ENCODE assay signal across 1 cellular context in genomic region chr4:125317526-125317880, GRCh38.
A peak's percentile ranks its signal among the peaks of the same experiment; 100 is the strongest.
TF ChIP-seq lines count a peak whose summit lies in the region.

No MANE protein-coding gene starts in this region.

TF ChIP-seq in HEK293, 187 proteins besides CTCF, POLR2A, EP300 and RAD21 (continued from another document and continues in another):
- TF ChIP-seq ZNF354C (tag by site-specific recombination; IDR thresholded peaks at IDR 0.05; ENCODE audit: borderline replicate concordance, low read depth) (no peak), INSM2 (tag by site-specific recombination; IDR thresholded peaks at IDR 0.05) (no peak), ZNF169 (tag by site-specific recombination; IDR thresholded peaks at IDR 0.05) (no peak), ZNF48 (tag by site-specific recombination; IDR thresholded peaks at IDR 0.05) (no peak), TRIM28 (IDR thresholded peaks at IDR 0.05; ENCODE audit: borderline replicate concordance, low read length) (no peak), ZBTB17 (tag by site-specific recombination; IDR thresholded peaks at IDR 0.05) (no peak), ZNF239 (tag by site-specific recombination; IDR thresholded peaks at IDR 0.05) (no peak), TCF7L2 (IDR thresholded peaks at IDR 0.05; ENCODE audit: borderline replicate concordance, low read depth, low read length) (no peak), ZBTB49 (tag by site-specific recombination; IDR thresholded peaks at IDR 0.05; ENCODE audit: low read depth) (no peak), ZNF530 (tag by site-specific recombination; IDR thresholded peaks at IDR 0.05; ENCODE audit: low read depth) (no peak), ATF2 (tag by site-specific recombination; IDR thresholded peaks at IDR 0.05; ENCODE audit: low read depth) (no peak), ELK4 (IDR thresholded peaks at IDR 0.05; ENCODE audit: borderline replicate concordance, low read depth, low read length) (no peak), ZNF341 (tag by site-specific recombination; IDR thresholded peaks at IDR 0.05; ENCODE audit: low read depth) (no peak), ZBTB21 (tag by site-specific recombination; IDR thresholded peaks at IDR 0.05) (no peak), ZNF175 (tag by site-specific recombination; IDR thresholded peaks at IDR 0.05) (no peak), SP7 (tag by site-specific recombination; IDR thresholded peaks at IDR 0.05) (0 out of 2 replicates have a peak, but pooled peaks have one; percentile 32), ZNF112 (tag by site-specific recombination; IDR thresholded peaks at IDR 0.05) (no peak), HIC1 (tag by site-specific recombination; IDR thresholded peaks at IDR 0.05) (0 out of 2 replicates have a peak, but pooled peaks have one; percentile 11), ZNF518A (tag by site-specific recombination; conservative IDR thresholded peaks at IDR 0.05; ENCODE audit: low read depth) (0 out of 2 replicates have a peak, but pooled peaks have one; percentile 38), PRDM10 (tag by site-specific recombination; IDR thresholded peaks at IDR 0.05) (no peak), ZNF280C (tag by site-specific recombination; IDR thresholded peaks at IDR 0.05) (no peak), ZNF692 (tag by site-specific recombination; IDR thresholded peaks at IDR 0.05) (no peak), ZNF629 (tag by site-specific recombination; IDR thresholded peaks at IDR 0.05) (peak; percentile 50; the same call in 1 of the 2 replicates), ZNF132 (tag by site-specific recombination; IDR thresholded peaks at IDR 0.05; ENCODE audit: borderline replicate concordance) (no peak), ZXDB (tag by site-specific recombination; IDR thresholded peaks at IDR 0.05) (peak; percentile 40), ZNF585B (tag by site-specific recombination; IDR thresholded peaks at IDR 0.05) (no peak), BCL6B (tag by site-specific recombination; IDR thresholded peaks at IDR 0.05) (no peak)
